ENCODE assay signal across 8 cellular contexts in the genomic region with DNA sequence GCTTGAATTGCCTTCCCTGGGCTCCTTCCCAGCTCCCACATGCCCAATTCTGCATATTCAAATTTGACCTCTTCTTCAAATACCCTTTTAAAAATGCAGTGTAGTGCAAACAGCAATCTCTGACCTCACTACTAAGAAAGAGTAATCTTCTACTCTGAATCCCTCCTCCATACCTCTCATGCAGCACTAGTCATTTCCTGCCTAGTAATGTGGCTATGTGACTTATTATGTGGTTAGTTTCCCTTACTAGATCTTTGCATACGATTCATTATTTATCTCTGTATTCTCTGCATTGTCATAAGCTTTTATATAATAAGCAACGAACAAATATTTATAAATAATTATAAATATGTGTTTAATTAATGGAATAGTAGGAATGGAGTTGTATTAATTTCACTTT. TPM values are rescaled to one million over a fixed set of nuclear protein-coding genes. Genes with fewer than 3 reads are reported as not detected.
DNase-seq lines count a peak whose midpoint lies in the region; ATAC-seq and TF ChIP-seq lines count a peak whose summit lies in the region.

No MANE protein-coding gene starts in this region.

- intact Hi-C loops in adrenal gland (cut with DNase I) = no loop called here

- peak overlapping the region; percentile 18 to 71 (median 52) for H3K4me3 Mint-ChIP-seq in CD4-positive, CD25-positive, alpha-beta regulatory T cell

- peaks cover 0 to 4% (median 0%) of the 10 kb centered on the region in 7 donors for H3K9me3 Mint-ChIP-seq in CD4-positive, CD25-positive, alpha-beta regulatory T cell

- DNase-seq in CD4-positive, CD25-positive, alpha-beta regulatory T cell = peak; percentile 15 to 90 (median 76)
- peak; percentile 48 for DNase-seq in GM19238 (ENCODE audit: insufficient read length, low spot score)
- DNase-seq in RWPE2 (ENCODE audit: low spot score) = no peak
- DNase-seq in glomerular visceral epithelial cell (ENCODE audit: extremely low spot score) = peak; percentile 34
- DNase-seq in adrenal gland = no peak
- DNase-seq in SK-N-DZ (ENCODE audit: low spot score) = no peak
- no peak for DNase-seq in superior temporal gyrus (ENCODE audit: extremely low spot score)

- H3K9me3 ChIP-seq in CD4-positive, CD25-positive, alpha-beta regulatory T cell (ENCODE audit: control insufficient read depth in 2 of 2, low read length in 2 of 2) = no peaks in the 10 kb centered on the region
- H3K9me3 ChIP-seq in RWPE2 (ENCODE audit: severe bottlenecking) = no peaks in the 10 kb centered on the region
- no peaks in the 10 kb centered on the region for H3K9me3 ChIP-seq in adrenal gland (replicated peaks in 1 of 3)

- no peaks in the 10 kb centered on the region for H3K36me3 Mint-ChIP-seq in CD4-positive, CD25-positive, alpha-beta regulatory T cell

- no peak for TF ChIP-seq POLR2A in adrenal gland (IDR thresholded peaks at IDR 0.05)

- no peak for TF ChIP-seq CTCF in RWPE2 (IDR thresholded peaks at IDR 0.05; ENCODE audit: poor library complexity, severe bottlenecking)
- TF ChIP-seq CTCF in adrenal gland (IDR thresholded peaks at IDR 0.05) = no peak

- H3K27ac Mint-ChIP-seq in CD4-positive, CD25-positive, alpha-beta regulatory T cell = peak overlapping the region; percentile 60 to 82 (median 81)

- H3K36me3 ChIP-seq in CD4-positive, CD25-positive, alpha-beta regulatory T cell (ENCODE audit: control insufficient read depth, insufficient read depth, low read length) = no peaks in the 10 kb centered on the region
- H3K36me3 ChIP-seq in RWPE2 (ENCODE audit: low read depth) (no peaks in the 10 kb centered on the region), adrenal gland (replicated peaks in 1 of 2) (no peaks in the 10 kb centered on the region)

- no peaks in the 10 kb centered on the region for H3K27me3 Mint-ChIP-seq in CD4-positive, CD25-positive, alpha-beta regulatory T cell

- peak overlapping the region; percentile 70 for H3K4me3 ChIP-seq in CD4-positive, CD25-positive, alpha-beta regulatory T cell (ENCODE audit: low read depth, low read length)
- H3K4me3 ChIP-seq in RWPE2 (ENCODE audit: severe bottlenecking) (no peak overlapping the region), adrenal gland (no peak overlapping the region)

- H3K4me1 Mint-ChIP-seq in CD4-positive, CD25-positive, alpha-beta regulatory T cell = peaks cover 33 to 63% (median 49%) of the 10 kb centered on the region in 4 donors

- peak; percentile 96 to 98 for ATAC-seq in CD4-positive, CD25-positive, alpha-beta regulatory T cell (ENCODE audit: low read depth in 2 of 2)
- ATAC-seq in HG03135 (IDR thresholded peaks at IDR 0.05; ENCODE audit: unreplicated experiment) = peak; percentile 94
- peak; percentile 97 for ATAC-seq in RWPE2 (ENCODE audit: low read depth)

- peaks cover 37% of the 10 kb centered on the region for H3K4me1 ChIP-seq in CD4-positive, CD25-positive, alpha-beta regulatory T cell (ENCODE audit: control insufficient read depth, insufficient read depth, low read length, poor library complexity, severe bottlenecking)
- H3K4me1 ChIP-seq in RWPE2 (ENCODE audit: insufficient read depth, poor library complexity, severe bottlenecking) (peaks cover 9% of the 10 kb centered on the region), adrenal gland (replicated peaks in 1 of 2) (no peaks in the 10 kb centered on the region)

- H3K27me3 ChIP-seq in CD4-positive, CD25-positive, alpha-beta regulatory T cell (ENCODE audit: control insufficient read depth, insufficient read depth, low read length) = no peaks in the 10 kb centered on the region
- no peaks in the 10 kb centered on the region for H3K27me3 ChIP-seq in RWPE2 (ENCODE audit: insufficient read depth, poor library complexity, severe bottlenecking)
- H3K27me3 ChIP-seq in adrenal gland = no peaks in the 10 kb centered on the region

- 59 to 69% (median 64%) methylated on average over 2 of the region's 2 CpGs for WGBS in adrenal gland, 4 donors

- H3K27ac ChIP-seq in CD4-positive, CD25-positive, alpha-beta regulatory T cell (ENCODE audit: insufficient read depth, low read length, poor library complexity, severe bottlenecking) = peak overlapping the region; percentile 73
- no peak overlapping the region for H3K27ac ChIP-seq in RWPE2 (ENCODE audit: poor library complexity, severe bottlenecking)
- no peak overlapping the region for H3K27ac ChIP-seq in adrenal gland

RNA-seq across cellular contexts. Expression of gene VPS54, which starts 17.1 kb away (rescaled TPM):
- total RNA-seq in CD4-positive, CD25-positive, alpha-beta regulatory T cell = 20.7 TPM
- 10 to 100 TPM in 3 of 4 donors, 1 to 10 TPM in 1; 6.4 to 13.6 (median 11.3) TPM for polyA plus RNA-seq in CD4-positive, CD25-positive, alpha-beta regulatory T cell
- total RNA-seq in adrenal gland = 10 to 100 TPM; 15.3 to 33.1 (median 19.0) TPM
- polyA plus RNA-seq in adrenal gland = 10 to 100 TPM; 15.1 to 27.5 (median 18.0) TPM
- 16.5 and 19.2 TPM in 2 replicates for polyA plus RNA-seq in SK-N-DZ (2014; cell fraction: cytosol; rRNA removed)
- polyA plus RNA-seq in SK-N-DZ (2014; cell fraction: nucleus; rRNA removed) = 21.6 and 22.1 TPM in 2 replicates

Comparison
In these comparisons a context has a peak if more than half of its experiments do, and no peak if none do; other contexts are left out.
1. DNase-seq: peak in CD4-positive, CD25-positive, alpha-beta regulatory T cell (3 of 3), GM19238 (single experiment) and glomerular visceral epithelial cell (single experiment); none in RWPE2 (single experiment), adrenal gland (0 of 7), SK-N-DZ (single experiment) and superior temporal gyrus (single experiment).
2. Peak in every context shown above with its lines, with median percentiles within 50 percentile points of each other: ATAC-seq.